ENCODE assay signal across 1 cellular context in the genomic region with DNA sequence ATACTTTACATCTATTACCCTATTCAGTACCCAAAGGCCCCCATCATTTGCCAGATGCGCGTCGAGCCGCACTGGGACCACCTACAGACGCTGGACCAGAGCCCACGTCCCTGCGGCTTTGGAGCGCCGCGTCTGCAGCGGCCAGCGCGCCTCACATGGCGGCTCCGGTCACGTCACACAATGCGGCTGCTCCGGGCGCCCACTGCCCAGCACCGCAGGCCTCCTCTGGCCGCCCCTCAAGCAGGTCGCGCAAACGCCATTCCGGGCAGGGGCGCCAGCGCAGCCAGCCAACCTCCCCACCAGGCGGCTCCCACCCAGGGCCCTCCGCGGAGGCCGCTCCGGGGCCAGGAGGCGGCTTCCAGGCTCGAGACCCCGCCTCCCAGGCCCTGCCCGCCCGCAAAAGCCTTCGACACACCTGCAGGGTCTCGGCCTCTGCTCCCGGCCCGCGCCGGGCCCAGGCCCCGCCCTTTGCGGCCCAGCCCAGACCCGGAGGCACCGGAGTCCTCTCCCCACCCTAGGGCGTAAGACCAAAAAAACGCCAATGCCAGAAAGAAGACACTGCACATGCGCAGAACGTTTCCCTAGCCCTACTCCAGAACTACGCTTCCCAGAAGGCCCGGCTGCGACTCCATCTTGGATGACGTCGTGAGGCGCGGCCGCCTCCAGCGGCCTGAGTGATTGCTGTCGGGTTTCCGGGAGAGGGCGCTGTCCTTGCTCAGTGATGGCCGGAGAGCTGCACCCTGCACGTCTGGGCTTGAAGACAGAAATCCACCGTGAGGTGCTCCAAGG.
A peak's percentile ranks its signal among the peaks of the same experiment; 100 is the strongest.
TF ChIP-seq lines count a peak whose summit lies in the region.

A gene (minus strand): TSS at position 557 of the 789 bp plus-strand sequence. CDS start 4,925 bp downstream, outside the sequence.

TF ChIP-seq in GM12878, 131 proteins besides CTCF, POLR2A, EP300 and RAD21 (continued from another document and continues in another):
- TF ChIP-seq, protein P1, sequence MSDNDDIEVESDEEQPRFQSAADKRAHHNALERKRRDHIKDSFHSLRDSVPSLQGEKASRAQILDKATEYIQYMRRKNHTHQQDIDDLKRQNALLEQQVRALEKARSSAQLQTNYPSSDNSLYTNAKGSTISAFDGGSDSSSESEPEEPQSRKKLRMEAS (IDR thresholded peaks at IDR 0.05; ENCODE audit: low read depth, low read length), result peak; percentile 37; the same call in 1 of the 2 replicates
- TF ChIP-seq, protein P2, sequence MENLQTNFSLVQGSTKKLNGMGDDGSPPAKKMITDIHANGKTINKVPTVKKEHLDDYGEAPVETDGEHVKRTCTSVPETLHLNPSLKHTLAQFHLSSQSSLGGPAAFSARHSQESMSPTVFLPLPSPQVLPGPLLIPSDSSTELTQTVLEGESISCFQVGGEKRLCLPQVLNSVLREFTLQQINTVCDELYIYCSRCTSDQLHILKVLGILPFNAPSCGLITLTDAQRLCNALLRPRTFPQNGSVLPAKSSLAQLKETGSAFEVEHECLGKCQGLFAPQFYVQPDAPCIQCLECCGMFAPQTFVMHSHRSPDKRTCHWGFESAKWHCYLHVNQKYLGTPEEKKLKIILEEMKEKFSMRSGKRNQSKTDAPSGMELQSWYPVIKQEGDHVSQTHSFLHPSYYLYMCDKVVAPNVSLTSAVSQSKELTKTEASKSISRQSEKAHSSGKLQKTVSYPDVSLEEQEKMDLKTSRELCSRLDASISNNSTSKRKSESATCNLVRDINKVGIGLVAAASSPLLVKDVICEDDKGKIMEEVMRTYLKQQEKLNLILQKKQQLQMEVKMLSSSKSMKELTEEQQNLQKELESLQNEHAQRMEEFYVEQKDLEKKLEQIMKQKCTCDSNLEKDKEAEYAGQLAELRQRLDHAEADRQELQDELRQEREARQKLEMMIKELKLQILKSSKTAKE (IDR thresholded peaks at IDR 0.05; ENCODE audit: low read depth, poor library complexity, severe bottlenecking), result no peak
- TF ChIP-seq HDGF (IDR thresholded peaks at IDR 0.05), result 0 out of 2 replicates have a peak, but pooled peaks have one; percentile 16
- TF ChIP-seq ZNF24 (IDR thresholded peaks at IDR 0.05), result no peak
- no peak for TF ChIP-seq CHD1 (IDR thresholded peaks at IDR 0.05; ENCODE audit: low read depth, low read length)
- TF ChIP-seq BMI1 (IDR thresholded peaks at IDR 0.05; ENCODE audit: borderline replicate concordance), result no peak
- TF ChIP-seq NFYA (IDR thresholded peaks at IDR 0.05; ENCODE audit: borderline replicate concordance, low read depth, low read length), result no peak
- no peak for TF ChIP-seq KLF5 (IDR thresholded peaks at IDR 0.05; ENCODE audit: partially characterized antibody)
- TF ChIP-seq, protein P3, sequence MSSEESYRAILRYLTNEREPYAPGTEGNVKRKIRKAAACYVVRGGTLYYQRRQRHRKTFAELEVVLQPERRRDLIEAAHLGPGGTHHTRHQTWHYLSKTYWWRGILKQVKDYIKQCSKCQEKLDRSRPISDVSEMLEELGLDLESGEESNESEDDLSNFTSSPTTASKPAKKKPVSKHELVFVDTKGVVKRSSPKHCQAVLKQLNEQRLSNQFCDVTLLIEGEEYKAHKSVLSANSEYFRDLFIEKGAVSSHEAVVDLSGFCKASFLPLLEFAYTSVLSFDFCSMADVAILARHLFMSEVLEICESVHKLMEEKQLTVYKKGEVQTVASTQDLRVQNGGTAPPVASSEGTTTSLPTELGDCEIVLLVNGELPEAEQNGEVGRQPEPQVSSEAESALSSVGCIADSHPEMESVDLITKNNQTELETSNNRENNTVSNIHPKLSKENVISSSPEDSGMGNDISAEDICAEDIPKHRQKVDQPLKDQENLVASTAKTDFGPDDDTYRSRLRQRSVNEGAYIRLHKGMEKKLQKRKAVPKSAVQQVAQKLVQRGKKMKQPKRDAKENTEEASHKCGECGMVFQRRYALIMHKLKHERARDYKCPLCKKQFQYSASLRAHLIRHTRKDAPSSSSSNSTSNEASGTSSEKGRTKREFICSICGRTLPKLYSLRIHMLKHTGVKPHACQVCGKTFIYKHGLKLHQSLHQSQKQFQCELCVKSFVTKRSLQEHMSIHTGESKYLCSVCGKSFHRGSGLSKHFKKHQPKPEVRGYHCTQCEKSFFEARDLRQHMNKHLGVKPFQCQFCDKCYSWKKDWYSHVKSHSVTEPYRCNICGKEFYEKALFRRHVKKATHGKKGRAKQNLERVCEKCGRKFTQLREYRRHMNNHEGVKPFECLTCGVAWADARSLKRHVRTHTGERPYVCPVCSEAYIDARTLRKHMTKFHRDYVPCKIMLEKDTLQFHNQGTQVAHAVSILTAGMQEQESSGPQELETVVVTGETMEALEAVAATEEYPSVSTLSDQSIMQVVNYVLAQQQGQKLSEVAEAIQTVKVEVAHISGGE (CRISPR knock-in tag; IDR thresholded peaks at IDR 0.05), result no peak
- no peak for TF ChIP-seq HDAC2 (IDR thresholded peaks at IDR 0.05)
- TF ChIP-seq CREM (IDR thresholded peaks at IDR 0.05; ENCODE audit: low read depth), result peak; percentile 97
- no peak for TF ChIP-seq PAX8 (IDR thresholded peaks at IDR 0.05)
- no peak for TF ChIP-seq MTA3 (IDR thresholded peaks at IDR 0.05; ENCODE audit: borderline replicate concordance, low read length)
- no peak for TF ChIP-seq CHD4 (IDR thresholded peaks at IDR 0.05)
- TF ChIP-seq MYC (IDR thresholded peaks at IDR 0.05; ENCODE audit: insufficient read depth, insufficient read length, insufficient replicate concordance, low read length, severe bottlenecking), result no peak
- TF ChIP-seq SP1 (IDR thresholded peaks at IDR 0.05; ENCODE audit: low read depth, low read length), result peak; percentile 39
- peak; percentile 82 for TF ChIP-seq PML (IDR thresholded peaks at IDR 0.05; ENCODE audit: low read length)
- TF ChIP-seq BHLHE40 (IDR thresholded peaks at IDR 0.05; ENCODE audit: borderline replicate concordance in 1 of 2, low read depth in 2 of 2, low read length in 1 of 2), result peak; percentile 52 to 62; a peak in 2 of 4 replicates
- TF ChIP-seq EED (IDR thresholded peaks at IDR 0.05; ENCODE audit: low read depth), result peak; percentile 39; the same call in 1 of the 2 replicates
- no peak for TF ChIP-seq PAX5 (IDR thresholded peaks at IDR 0.05; ENCODE audit: borderline replicate concordance, low read depth, low read length)
- TF ChIP-seq BRCA1 (IDR thresholded peaks at IDR 0.05; ENCODE audit: low read depth, low read length), result no peak
- peak; percentile 74 for TF ChIP-seq SMC3 (IDR thresholded peaks at IDR 0.05; ENCODE audit: borderline replicate concordance, low read length)
- TF ChIP-seq, protein P4, sequence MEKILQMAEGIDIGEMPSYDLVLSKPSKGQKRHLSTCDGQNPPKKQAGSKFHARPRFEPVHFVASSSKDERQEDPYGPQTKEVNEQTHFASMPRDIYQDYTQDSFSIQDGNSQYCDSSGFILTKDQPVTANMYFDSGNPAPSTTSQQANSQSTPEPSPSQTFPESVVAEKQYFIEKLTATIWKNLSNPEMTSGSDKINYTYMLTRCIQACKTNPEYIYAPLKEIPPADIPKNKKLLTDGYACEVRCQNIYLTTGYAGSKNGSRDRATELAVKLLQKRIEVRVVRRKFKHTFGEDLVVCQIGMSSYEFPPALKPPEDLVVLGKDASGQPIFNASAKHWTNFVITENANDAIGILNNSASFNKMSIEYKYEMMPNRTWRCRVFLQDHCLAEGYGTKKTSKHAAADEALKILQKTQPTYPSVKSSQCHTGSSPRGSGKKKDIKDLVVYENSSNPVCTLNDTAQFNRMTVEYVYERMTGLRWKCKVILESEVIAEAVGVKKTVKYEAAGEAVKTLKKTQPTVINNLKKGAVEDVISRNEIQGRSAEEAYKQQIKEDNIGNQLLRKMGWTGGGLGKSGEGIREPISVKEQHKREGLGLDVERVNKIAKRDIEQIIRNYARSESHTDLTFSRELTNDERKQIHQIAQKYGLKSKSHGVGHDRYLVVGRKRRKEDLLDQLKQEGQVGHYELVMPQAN (conservative IDR thresholded peaks at IDR 0.05), result peak; percentile 59; the same call in 1 of the 2 replicates
- peak; percentile 95 for TF ChIP-seq ATF7 (IDR thresholded peaks at IDR 0.05; ENCODE audit: low read depth)
- peak; percentile 75; the same call in 1 of the 2 replicates for TF ChIP-seq SMAD5 (IDR thresholded peaks at IDR 0.05; ENCODE audit: low read depth)
- TF ChIP-seq FOXK2 (IDR thresholded peaks at IDR 0.05), result no peak
- 0 out of 4 replicates have a peak, but pooled peaks of 1 of the 2 experiments have one; percentile 1 for TF ChIP-seq SRF (IDR thresholded peaks at IDR 0.05; ENCODE audit: low read depth in 2 of 2, low read length in 2 of 2)
- TF ChIP-seq ASH2L (IDR thresholded peaks at IDR 0.05; ENCODE audit: borderline replicate concordance, low read depth), result peak; percentile 48; the same call in 1 of the 2 replicates
- TF ChIP-seq IKZF2 (IDR thresholded peaks at IDR 0.05), result peak in 1 of 2 experiments; percentile 58; a peak in 3 of 4 replicates
- TF ChIP-seq SUZ12 (IDR thresholded peaks at IDR 0.05; ENCODE audit: unreplicated experiment), result no peak
- no peak for TF ChIP-seq TBL1XR1 (IDR thresholded peaks at IDR 0.05; ENCODE audit: low read depth, low read length)
- no peak for TF ChIP-seq MEF2A (IDR thresholded peaks at IDR 0.05; ENCODE audit: insufficient read depth, low read depth, low read length)
- 0 out of 2 replicates have a peak, but pooled peaks have one; percentile 7 for TF ChIP-seq BCL11A (IDR thresholded peaks at IDR 0.05; ENCODE audit: low read depth, low read length)
- peak; percentile 86 for TF ChIP-seq LARP7 (IDR thresholded peaks at IDR 0.05)
- no peak for TF ChIP-seq ZNF622 (IDR thresholded peaks at IDR 0.05)
- no peak for TF ChIP-seq TAF1 (IDR thresholded peaks at IDR 0.05; ENCODE audit: borderline replicate concordance, low read depth, low read length)
- no peak for TF ChIP-seq TCF7 (IDR thresholded peaks at IDR 0.05; ENCODE audit: borderline replicate concordance)
- no peak for TF ChIP-seq KAT2A (conservative IDR thresholded peaks at IDR 0.05; ENCODE audit: control insufficient read depth, low read depth, low read length)
- TF ChIP-seq STAT1 (conservative IDR thresholded peaks at IDR 0.05), result peak; percentile 24; the same call in 1 of the 2 replicates
- no peak for TF ChIP-seq NBN (IDR thresholded peaks at IDR 0.05)
- TF ChIP-seq YBX1 (IDR thresholded peaks at IDR 0.05), result no peak
- TF ChIP-seq, protein P5, sequence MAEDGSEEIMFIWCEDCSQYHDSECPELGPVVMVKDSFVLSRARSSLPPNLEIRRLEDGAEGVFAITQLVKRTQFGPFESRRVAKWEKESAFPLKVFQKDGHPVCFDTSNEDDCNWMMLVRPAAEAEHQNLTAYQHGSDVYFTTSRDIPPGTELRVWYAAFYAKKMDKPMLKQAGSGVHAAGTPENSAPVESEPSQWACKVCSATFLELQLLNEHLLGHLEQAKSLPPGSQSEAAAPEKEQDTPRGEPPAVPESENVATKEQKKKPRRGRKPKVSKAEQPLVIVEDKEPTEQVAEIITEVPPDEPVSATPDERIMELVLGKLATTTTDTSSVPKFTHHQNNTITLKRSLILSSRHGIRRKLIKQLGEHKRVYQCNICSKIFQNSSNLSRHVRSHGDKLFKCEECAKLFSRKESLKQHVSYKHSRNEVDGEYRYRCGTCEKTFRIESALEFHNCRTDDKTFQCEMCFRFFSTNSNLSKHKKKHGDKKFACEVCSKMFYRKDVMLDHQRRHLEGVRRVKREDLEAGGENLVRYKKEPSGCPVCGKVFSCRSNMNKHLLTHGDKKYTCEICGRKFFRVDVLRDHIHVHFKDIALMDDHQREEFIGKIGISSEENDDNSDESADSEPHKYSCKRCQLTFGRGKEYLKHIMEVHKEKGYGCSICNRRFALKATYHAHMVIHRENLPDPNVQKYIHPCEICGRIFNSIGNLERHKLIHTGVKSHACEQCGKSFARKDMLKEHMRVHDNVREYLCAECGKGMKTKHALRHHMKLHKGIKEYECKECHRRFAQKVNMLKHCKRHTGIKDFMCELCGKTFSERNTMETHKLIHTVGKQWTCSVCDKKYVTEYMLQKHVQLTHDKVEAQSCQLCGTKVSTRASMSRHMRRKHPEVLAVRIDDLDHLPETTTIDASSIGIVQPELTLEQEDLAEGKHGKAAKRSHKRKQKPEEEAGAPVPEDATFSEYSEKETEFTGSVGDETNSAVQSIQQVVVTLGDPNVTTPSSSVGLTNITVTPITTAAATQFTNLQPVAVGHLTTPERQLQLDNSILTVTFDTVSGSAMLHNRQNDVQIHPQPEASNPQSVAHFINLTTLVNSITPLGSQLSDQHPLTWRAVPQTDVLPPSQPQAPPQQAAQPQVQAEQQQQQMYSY (CRISPR knock-in tag; IDR thresholded peaks at IDR 0.05), result no peak
- TF ChIP-seq, protein P6, sequence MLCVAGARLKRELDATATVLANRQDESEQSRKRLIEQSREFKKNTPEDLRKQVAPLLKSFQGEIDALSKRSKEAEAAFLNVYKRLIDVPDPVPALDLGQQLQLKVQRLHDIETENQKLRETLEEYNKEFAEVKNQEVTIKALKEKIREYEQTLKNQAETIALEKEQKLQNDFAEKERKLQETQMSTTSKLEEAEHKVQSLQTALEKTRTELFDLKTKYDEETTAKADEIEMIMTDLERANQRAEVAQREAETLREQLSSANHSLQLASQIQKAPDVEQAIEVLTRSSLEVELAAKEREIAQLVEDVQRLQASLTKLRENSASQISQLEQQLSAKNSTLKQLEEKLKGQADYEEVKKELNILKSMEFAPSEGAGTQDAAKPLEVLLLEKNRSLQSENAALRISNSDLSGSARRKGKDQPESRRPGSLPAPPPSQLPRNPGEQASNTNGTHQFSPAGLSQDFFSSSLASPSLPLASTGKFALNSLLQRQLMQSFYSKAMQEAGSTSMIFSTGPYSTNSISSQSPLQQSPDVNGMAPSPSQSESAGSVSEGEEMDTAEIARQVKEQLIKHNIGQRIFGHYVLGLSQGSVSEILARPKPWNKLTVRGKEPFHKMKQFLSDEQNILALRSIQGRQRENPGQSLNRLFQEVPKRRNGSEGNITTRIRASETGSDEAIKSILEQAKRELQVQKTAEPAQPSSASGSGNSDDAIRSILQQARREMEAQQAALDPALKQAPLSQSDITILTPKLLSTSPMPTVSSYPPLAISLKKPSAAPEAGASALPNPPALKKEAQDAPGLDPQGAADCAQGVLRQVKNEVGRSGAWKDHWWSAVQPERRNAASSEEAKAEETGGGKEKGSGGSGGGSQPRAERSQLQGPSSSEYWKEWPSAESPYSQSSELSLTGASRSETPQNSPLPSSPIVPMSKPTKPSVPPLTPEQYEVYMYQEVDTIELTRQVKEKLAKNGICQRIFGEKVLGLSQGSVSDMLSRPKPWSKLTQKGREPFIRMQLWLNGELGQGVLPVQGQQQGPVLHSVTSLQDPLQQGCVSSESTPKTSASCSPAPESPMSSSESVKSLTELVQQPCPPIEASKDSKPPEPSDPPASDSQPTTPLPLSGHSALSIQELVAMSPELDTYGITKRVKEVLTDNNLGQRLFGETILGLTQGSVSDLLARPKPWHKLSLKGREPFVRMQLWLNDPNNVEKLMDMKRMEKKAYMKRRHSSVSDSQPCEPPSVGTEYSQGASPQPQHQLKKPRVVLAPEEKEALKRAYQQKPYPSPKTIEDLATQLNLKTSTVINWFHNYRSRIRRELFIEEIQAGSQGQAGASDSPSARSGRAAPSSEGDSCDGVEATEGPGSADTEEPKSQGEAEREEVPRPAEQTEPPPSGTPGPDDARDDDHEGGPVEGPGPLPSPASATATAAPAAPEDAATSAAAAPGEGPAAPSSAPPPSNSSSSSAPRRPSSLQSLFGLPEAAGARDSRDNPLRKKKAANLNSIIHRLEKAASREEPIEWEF (IDR thresholded peaks at IDR 0.05; ENCODE audit: insufficient replicate concordance, low read depth, low read length), result no peak
- TF ChIP-seq TCF12 (IDR thresholded peaks at IDR 0.05; ENCODE audit: low read depth, low read length), result 0 out of 2 replicates have a peak, but pooled peaks have one; percentile 34
- TF ChIP-seq ZSCAN29 (IDR thresholded peaks at IDR 0.05), result no peak; the same call in 1 of the 2 replicates
- no peak for TF ChIP-seq MEF2B (IDR thresholded peaks at IDR 0.05; ENCODE audit: partially characterized antibody, poor library complexity, severe bottlenecking)
- no peak for TF ChIP-seq ZNF217 (IDR thresholded peaks at IDR 0.05)
